ENCODE assay signal across 16 cellular contexts in genomic region chr2:184402381-184402780, GRCh38.
A peak's percentile ranks its signal among the peaks of the same experiment; 100 is the strongest.
DNase-seq lines count a peak whose midpoint lies in the region; ATAC-seq and TF ChIP-seq lines count a peak whose summit lies in the region.
"Had no signal": no experiment of that assay in that cellular context is flagged by ENCODE, and none has a peak within 500 bp of the region (broad histone marks: within the 10 kb centered on the region; RNA-seq: fewer than 3 reads in every experiment).

No MANE protein-coding gene starts in this region.

- H3K27me3 ChIP-seq in RWPE2 (ENCODE audit: insufficient read depth, poor library complexity, severe bottlenecking), result no peaks in the 10 kb centered on the region
- H3K27me3 ChIP-seq: BLaER1 treated with 17β-estradiol and CSF1 and Interleukin-3, amounts not matched to agents 10 nM and 100 nM had no signal

- ATAC-seq in RWPE2 (ENCODE audit: low read depth) (peak; percentile 38; the same call in 1 of the 3 replicates), HG02840 (IDR thresholded peaks at IDR 0.05; ENCODE audit: low FRiP score, unreplicated experiment) (no peak), Right ventricle myocardium superior (ENCODE audit: poor library complexity) (no peak), GM18511 (IDR thresholded peaks at IDR 0.05; ENCODE audit: unreplicated experiment) (no peak)

- no peak for TF ChIP-seq CTCF in RWPE2 (IDR thresholded peaks at IDR 0.05; ENCODE audit: poor library complexity, severe bottlenecking)
- TF ChIP-seq CTCF in epithelial cell of esophagus (IDR thresholded peaks at IDR 0.05; ENCODE audit: insufficient read depth, low read depth, low read length, missing control alignments), result no peak

- no peak overlapping the region for H3K4me3 ChIP-seq in RWPE2 (ENCODE audit: severe bottlenecking)
- H3K4me3 ChIP-seq in epithelial cell of esophagus (ENCODE audit: low read length), result no peak overlapping the region
- H3K4me3 ChIP-seq: BLaER1 treated with 17β-estradiol and CSF1 and Interleukin-3, amounts not matched to agents 10 nM and 100 nM; GM23248 had no signal

- no peaks in the 10 kb centered on the region for H3K4me1 ChIP-seq in RWPE2 (ENCODE audit: insufficient read depth, poor library complexity, severe bottlenecking)
- H3K4me1 ChIP-seq: BLaER1 treated with 17β-estradiol and CSF1 and Interleukin-3, amounts not matched to agents 10 nM and 100 nM had no signal

- no peaks in the 10 kb centered on the region for H3K36me3 ChIP-seq in RWPE2 (ENCODE audit: low read depth)
- H3K36me3 ChIP-seq: BLaER1 treated with 17β-estradiol and CSF1 and Interleukin-3, amounts not matched to agents 10 nM and 100 nM had no signal

- H3K9me3 ChIP-seq in RWPE2 (ENCODE audit: severe bottlenecking), result no peaks in the 10 kb centered on the region

- H3K27ac ChIP-seq in RWPE2 (ENCODE audit: poor library complexity, severe bottlenecking), result no peak overlapping the region
- H3K27ac ChIP-seq: BLaER1 treated with 17β-estradiol and CSF1 and Interleukin-3, amounts not matched to agents 10 nM and 100 nM; GM23248 had no signal

- intact Hi-C loops in Right ventricle myocardium superior (cut with DNase I), result no loop called here

- DNase-seq in A172 (ENCODE audit: low spot score) (peak; percentile 18), ELR (ENCODE audit: low read depth) (peak; percentile 16), RWPE2 (ENCODE audit: low spot score) (no peak), epithelial cell of esophagus (ENCODE audit: low read depth) (peak; percentile 8), Right ventricle myocardium superior (no peak)
- DNase-seq: 8988T; ACHN; CD4-positive, CD25-positive, alpha-beta regulatory T cell; DMS 273 treated with DMSO at 0.1 percent for 48 hours; DMS79 treated with DMSO at 0.1 percent for 48 hours; EL; GDM1; GM23248 had no signal

Comparison
In these comparisons a context has a peak if more than half of its experiments do, and no peak if none do; other contexts are left out.
1. DNase-seq: peak in A172 (single experiment), ELR (single experiment) and epithelial cell of esophagus (single experiment); none in RWPE2 (single experiment) and Right ventricle myocardium superior (single experiment).